In genomic region chr4:42302348-42302747, GRCh38 we compare ENCODE assay signal across 8 cellular contexts.
DNase-seq lines count a peak whose midpoint lies in the region; ATAC-seq and TF ChIP-seq lines count a peak whose summit lies in the region.

No MANE protein-coding gene starts in this region.

- TF ChIP-seq CTCF in dorsolateral prefrontal cortex (IDR thresholded peaks at IDR 0.05 in 54 of 56, conservative IDR thresholded peaks at IDR 0.05 in 2 of 56; ENCODE audit: low read depth in 1 of 56, partially characterized antibody in 56 of 56) = peak in 51 of 56 donors; percentile 25 to 68 (median 50)

- H3K4me3 ChIP-seq in right cardiac atrium (ENCODE audit: low read length) (no peak overlapping the region), dorsolateral prefrontal cortex (no peak overlapping the region)

- H3K9me3 ChIP-seq in right cardiac atrium (ENCODE audit: control insufficient read depth, low read length) = no peaks in the 10 kb centered on the region

- H3K27me3 ChIP-seq in right cardiac atrium (ENCODE audit: control insufficient read depth, insufficient read depth) (no peaks in the 10 kb centered on the region), dorsolateral prefrontal cortex (peaks cover 0 to 4% (median 0%) of the 10 kb centered on the region in 45 donors)

- peak; percentile 38 to 54 for ATAC-seq in right cardiac atrium
- no peak for ATAC-seq in Right ventricle myocardium inferior
- ATAC-seq in GM19467 (IDR thresholded peaks at IDR 0.05; ENCODE audit: unreplicated experiment) = no peak
- no peak for ATAC-seq in GM18520 (IDR thresholded peaks at IDR 0.05; ENCODE audit: unreplicated experiment)

- 23% methylated on average over 4 of the region's 4 CpGs for WGBS in right cardiac atrium

- H3K27ac ChIP-seq in right cardiac atrium (ENCODE audit: low read length) (no peak overlapping the region), dorsolateral prefrontal cortex (no peak overlapping the region)

- intact Hi-C loops in right cardiac atrium (cut with DNase I) = no loop called here
- intact Hi-C loops in Right ventricle myocardium inferior (cut with DNase I) = no loop called here
- intact Hi-C loops in dorsolateral prefrontal cortex (cut with DNase I) = loop anchor here in 1 of 2 donors (2.0 kb wide), 1 partner anchor 20 kb away; no protein-coding TSS in a partner anchor

- peak in 1 of 3 donors; percentile 16 for DNase-seq in right cardiac atrium
- no peak for DNase-seq in Right ventricle myocardium inferior (ENCODE audit: missing footprints)
- peak; percentile 48 for DNase-seq in NAMALWA (ENCODE audit: low spot score)
- peak in 8 of 10 donors; percentile 27 to 70 (median 54) for DNase-seq in dorsolateral prefrontal cortex
- DNase-seq in renal cortical epithelial cell (ENCODE audit: low read depth) = peak; percentile 49
- DNase-seq in activated CD8-positive, alpha-beta memory T cell treated with anti-CD3 and anti-CD28 coated beads, Interleukin-2, amount 50 U/mL, for 4 hours = no peak

- peaks cover 2% of the 10 kb centered on the region for H3K4me1 ChIP-seq in right cardiac atrium (ENCODE audit: control insufficient read depth, insufficient read depth, low read length)

Comparison
In these comparisons a context has a peak if more than half of its experiments do, and no peak if none do; other contexts are left out.
1. ATAC-seq: peak in right cardiac atrium (2 of 2); none in Right ventricle myocardium inferior (single experiment), GM19467 (single experiment) and GM18520 (single experiment).
2. DNase-seq: peak in NAMALWA (single experiment), dorsolateral prefrontal cortex (8 of 10) and renal cortical epithelial cell (single experiment); none in Right ventricle myocardium inferior (single experiment) and activated CD8-positive, alpha-beta memory T cell treated with anti-CD3 and anti-CD28 coated beads, Interleukin-2, amount 50 U/mL, for 4 hours (single experiment).